Comparison of ENCODE assay signal across 8 cellular contexts in the genomic region with DNA sequence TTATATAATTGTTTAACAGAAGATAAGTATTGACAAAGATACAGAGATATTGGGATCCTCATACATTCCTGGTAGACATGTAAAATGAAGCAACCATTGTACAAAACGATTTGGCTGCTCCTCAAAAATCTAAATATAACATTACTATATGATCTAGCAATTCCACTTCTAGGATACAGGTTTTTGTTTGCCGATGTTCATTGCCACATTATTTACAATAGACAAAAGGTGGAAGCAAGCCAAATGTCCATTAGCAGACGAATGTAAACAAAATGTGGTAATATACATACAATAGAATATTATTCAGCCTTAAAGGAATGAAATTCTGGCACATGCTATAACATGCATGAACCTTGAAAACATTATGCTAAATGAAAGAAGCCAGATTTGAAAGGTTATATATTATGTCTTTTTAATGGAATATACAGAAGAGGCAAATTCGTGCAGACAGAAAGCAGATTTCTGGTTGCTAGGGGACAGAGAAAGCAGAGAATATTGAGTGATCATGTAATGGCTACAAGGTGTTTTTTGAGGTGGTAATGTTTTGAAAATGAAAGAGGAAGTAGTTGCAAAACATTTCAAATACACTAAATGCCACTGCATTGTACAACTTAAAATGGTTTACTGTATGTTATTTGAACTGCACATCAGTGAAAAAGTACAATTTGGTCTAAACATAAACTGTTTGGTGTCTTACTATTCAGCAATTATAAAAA. TPM values are rescaled to one million over a fixed set of nuclear protein-coding genes. Genes with fewer than 3 reads are reported as not detected.
DNase-seq lines count a peak whose midpoint lies in the region; ATAC-seq and TF ChIP-seq lines count a peak whose summit lies in the region.

No MANE protein-coding gene starts in this region.

- H3K36me3 ChIP-seq in gastrocnemius medialis = no peaks in the 10 kb centered on the region

- H3K4me3 ChIP-seq in gastrocnemius medialis = no peak overlapping the region

- peak overlapping the region in 5 of 8 donors; percentile 37 to 60 (median 45) for H3K4me3 Mint-ChIP-seq in naive B cell
- H3K4me3 Mint-ChIP-seq in activated CD4-positive, alpha-beta T cell treated with anti-CD3 and anti-CD28 coated beads, Interleukin-2, amount 10 ng/mL, durations not matched to agents 24 days and 14 days = no peak overlapping the region

- H3K4me1 Mint-ChIP-seq in naive B cell = peaks cover 13 to 24% (median 18%) of the 10 kb centered on the region in 3 donors
- peaks cover 2% of the 10 kb centered on the region for H3K4me1 Mint-ChIP-seq in activated CD4-positive, alpha-beta T cell treated with anti-CD3 and anti-CD28 coated beads, Interleukin-2, amount 10 ng/mL, durations not matched to agents 24 days and 14 days

- H3K27me3 ChIP-seq in gastrocnemius medialis = no peaks in the 10 kb centered on the region

- peaks cover 0 to 6% (median 0%) of the 10 kb centered on the region in 3 donors for H3K27me3 Mint-ChIP-seq in naive B cell
- peaks cover 6% of the 10 kb centered on the region for H3K27me3 Mint-ChIP-seq in activated CD4-positive, alpha-beta T cell treated with anti-CD3 and anti-CD28 coated beads, Interleukin-2, amount 10 ng/mL, durations not matched to agents 24 days and 14 days

- DNase-seq in SIG-M5 treated with dmso at 0.1 percent for 504 hours (lab: John Stamatoyannopoulos, UW; ENCODE audit: unreplicated experiment) = peak; percentile 8
- no peak for DNase-seq in SIG-M5 (lab: John Stamatoyannopoulos, UW)
- peak; percentile 31 for DNase-seq in NCI-H2029 (lab: John Stamatoyannopoulos, UW)
- DNase-seq in naive B cell = peak; percentile 41
- DNase-seq in activated CD4-positive, alpha-beta T cell treated with anti-CD3 and anti-CD28 coated beads, Interleukin-2, amount 10 ng/mL, durations not matched to agents 24 days and 14 days = no peak
- no peak for DNase-seq in gastrocnemius medialis
- no peak for DNase-seq in D341Med (ENCODE audit: low spot score)

- no peak for TF ChIP-seq POLR2A in gastrocnemius medialis (IDR thresholded peaks at IDR 0.05)

- no peaks in the 10 kb centered on the region for H3K9me3 Mint-ChIP-seq in naive B cell
- no peaks in the 10 kb centered on the region for H3K9me3 Mint-ChIP-seq in activated CD4-positive, alpha-beta T cell treated with anti-CD3 and anti-CD28 coated beads, Interleukin-2, amount 10 ng/mL, durations not matched to agents 24 days and 14 days

- in situ Hi-C loops in gastrocnemius medialis (cut with MboI; ENCODE audit: low sequenced_read_pairs in 4 of 4) = no loop called here

- no peaks in the 10 kb centered on the region for H3K36me3 Mint-ChIP-seq in naive B cell
- no peaks in the 10 kb centered on the region for H3K36me3 Mint-ChIP-seq in activated CD4-positive, alpha-beta T cell treated with anti-CD3 and anti-CD28 coated beads, Interleukin-2, amount 10 ng/mL, durations not matched to agents 24 days and 14 days (ENCODE audit: low read depth)

- intact Hi-C loops in activated CD4-positive, alpha-beta T cell treated with anti-CD3 and anti-CD28 coated beads, Interleukin-2, amount 10 ng/mL, durations not matched to agents 24 days and 14 days (cut with micrococcal nuclease) = loop anchor here (2.0 kb wide), 1 partner anchor 1307 kb away; no protein-coding TSS in a partner anchor
- intact Hi-C loops in gastrocnemius medialis (cut with DNase I; ENCODE audit: low total_unique reads) = loop anchor here (10.0 kb wide), 1 partner anchor 539 kb away; no protein-coding TSS in a partner anchor

- peaks cover 0 to 5% of the 10 kb centered on the region in 2 donors for H3K4me1 ChIP-seq in gastrocnemius medialis

- H3K27ac Mint-ChIP-seq in naive B cell = peak overlapping the region in 5 of 6 donors; percentile 1 to 73 (median 49)
- H3K27ac Mint-ChIP-seq in activated CD4-positive, alpha-beta T cell treated with anti-CD3 and anti-CD28 coated beads, Interleukin-2, amount 10 ng/mL, durations not matched to agents 24 days and 14 days = no peak overlapping the region

- no peak for TF ChIP-seq CTCF in gastrocnemius medialis (IDR thresholded peaks at IDR 0.05 in 4 of 5, conservative IDR thresholded peaks at IDR 0.05 in 1 of 5)

- no peaks in the 10 kb centered on the region for H3K9me3 ChIP-seq in gastrocnemius medialis

- H3K27ac ChIP-seq in gastrocnemius medialis = no peak overlapping the region

- peak; percentile 98 for ATAC-seq in HG02885 (IDR thresholded peaks at IDR 0.05; ENCODE audit: poor library complexity, unreplicated experiment)
- ATAC-seq in naive B cell (ENCODE audit: low read depth in 2 of 2) = peak; percentile 92 to 96
- ATAC-seq in gastrocnemius medialis = no peak

RNA-seq across cellular contexts. Expression of gene POLR1F, which starts 44.9 kb away (rescaled TPM):
- polyA plus RNA-seq in naive B cell (ENCODE audit: low read depth in 6 of 6) = 10 to 100 TPM; 31.8 to 48.6 (median 39.7) TPM
- total RNA-seq in activated CD4-positive, alpha-beta T cell treated with anti-CD3 and anti-CD28 coated beads, Interleukin-2, amount 10 ng/mL, durations not matched to agents 24 days and 14 days = 34.7 and 41.8 TPM in 2 replicates
- 10 to 100 TPM in 1 of 4 donors, 1 to 10 TPM in 3; 8.0 to 18.0 (median 9.2) TPM for total RNA-seq in gastrocnemius medialis

Comparison
In these comparisons a context has a peak if more than half of its experiments do, and no peak if none do; other contexts are left out.
1. DNase-seq: peak in SIG-M5 treated with dmso at 0.1 percent for 504 hours (single experiment), NCI-H2029 (single experiment) and naive B cell (single experiment); none in SIG-M5 (single experiment), activated CD4-positive, alpha-beta T cell treated with anti-CD3 and anti-CD28 coated beads, Interleukin-2, amount 10 ng/mL, durations not matched to agents 24 days and 14 days (single experiment), gastrocnemius medialis (0 of 2) and D341Med (single experiment).
2. ATAC-seq: peak in HG02885 (single experiment) and naive B cell (2 of 2); none in gastrocnemius medialis (0 of 2).